18 cellular contexts compared by ENCODE assay signal in the genomic region with DNA sequence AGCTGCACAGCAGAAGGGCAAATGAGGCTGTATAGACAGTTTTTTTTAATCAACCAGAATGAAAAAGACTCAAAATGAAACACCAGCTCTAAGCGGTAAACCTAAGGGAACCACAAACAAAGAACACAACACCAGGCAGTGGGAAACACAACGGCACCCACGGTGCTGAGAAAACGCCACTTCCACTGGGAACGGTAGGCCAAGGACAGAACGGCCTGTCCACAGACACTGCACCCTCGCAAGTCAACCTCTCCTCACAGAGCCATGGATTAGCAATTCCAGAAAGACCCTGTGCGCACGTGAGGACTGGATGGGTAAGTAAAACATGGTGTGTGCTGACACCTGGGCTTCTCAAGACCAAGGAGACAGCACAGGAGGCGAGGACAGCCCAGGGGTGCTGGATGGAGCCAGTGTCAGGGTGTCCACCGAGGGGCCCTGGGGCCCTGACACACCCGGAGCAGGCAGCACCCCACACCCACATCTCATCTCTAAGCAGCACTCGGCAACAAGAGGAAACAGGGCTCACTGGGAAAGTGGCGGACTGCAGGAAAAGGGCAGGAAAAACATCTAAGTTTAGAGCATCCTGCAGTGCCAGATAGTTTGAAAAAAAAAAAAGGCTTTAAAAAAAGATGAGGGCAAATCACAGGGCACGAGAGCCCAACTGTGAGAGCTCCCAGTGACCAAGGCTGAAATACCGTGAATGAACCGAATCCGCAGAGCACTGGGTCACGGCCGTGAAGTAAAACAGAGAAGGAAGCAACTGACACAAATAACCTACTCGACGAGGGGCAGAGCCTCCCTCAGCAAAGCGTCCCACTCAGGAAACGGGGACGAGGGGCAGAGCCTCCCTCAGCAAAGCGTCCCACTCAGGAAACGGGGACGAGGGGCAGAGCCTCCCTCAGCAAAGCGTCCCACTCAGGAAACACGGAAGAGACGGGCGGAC.
DNase-seq lines count a peak whose midpoint lies in the region; ATAC-seq and TF ChIP-seq lines count a peak whose summit lies in the region.
"Had no signal": no experiment of that assay in that cellular context is flagged by ENCODE, and none has a peak within 500 bp of the region (broad histone marks: within the 10 kb centered on the region; RNA-seq: fewer than 3 reads in every experiment).

No MANE protein-coding gene starts in this region.

- peak overlapping the region; percentile 85 to 99 (median 95) for H3K4me2 ChIP-seq in BLaER1 treated with 17β-estradiol and CSF1 and Interleukin-3, amounts not matched to agents 10 nM and 100 nM
- H3K4me2 ChIP-seq in H9 (ENCODE audit: insufficient read depth, insufficient read length, low read length), result no peak overlapping the region

- H3K9me3 Mint-ChIP-seq in H9, result no peaks in the 10 kb centered on the region
- peaks cover 0 to 5% (median 0%) of the 10 kb centered on the region in 5 experiments for H3K9me3 Mint-ChIP-seq in brain
- no peaks in the 10 kb centered on the region for H3K9me3 Mint-ChIP-seq in naive thymus-derived CD8-positive, alpha-beta T cell
- no peaks in the 10 kb centered on the region for H3K9me3 Mint-ChIP-seq in mesothelial cell of epicardium
- H3K9me3 Mint-ChIP-seq: activated CD4-positive, alpha-beta T cell treated with anti-CD3 and anti-CD28 coated beads, Interleukin-2, amount 10 ng/mL, durations not matched to agents 7 days and 5 days had no signal

- no CpG with 5 or more reads among the region's 32 CpGs for WGBS in H9 (ENCODE audit: extremely low coverage, insufficient read length, low lambda C conversion rate)

- H2BK120ac ChIP-seq in H9 (ENCODE audit: low read depth, low read length, poor library complexity, severe bottlenecking), result no peak overlapping the region

- POLR2A ChIA-PET in naive thymus-derived CD8-positive, alpha-beta T cell (lab: Charles Lee), result interaction anchor here (0.7 to 1.9 kb wide), 3 partner anchors 7 to 172 kb away, joined by 3 to 8 read pairs (median 3); no protein-coding TSS in a partner anchor

- no peak overlapping the region for H4K91ac ChIP-seq in H9 (ENCODE audit: insufficient read length, low read depth, low read length)

- no peaks in the 10 kb centered on the region for H3K23me2 ChIP-seq in H9 (ENCODE audit: insufficient read length, low read depth, low read length, poor library complexity, severe bottlenecking)

- H2AK5ac ChIP-seq in H9 (ENCODE audit: insufficient read length, low read length), result no peak overlapping the region

- peaks cover 0 to 21% (median 3%) of the 10 kb centered on the region in 3 experiments; a peak in 3 of 7 replicates for H3K36me3 Mint-ChIP-seq in H9 (ENCODE audit: insufficient read depth in 1 of 3, low read depth in 3 of 3)
- H3K36me3 Mint-ChIP-seq in brain, result peaks cover 15% of the 10 kb centered on the region
- H3K36me3 Mint-ChIP-seq in naive thymus-derived CD8-positive, alpha-beta T cell, result peaks cover 0 to 2% (median 0%) of the 10 kb centered on the region in 3 donors
- peaks cover 13% of the 10 kb centered on the region for H3K36me3 Mint-ChIP-seq in mesothelial cell of epicardium

- peak overlapping the region; percentile 50 to 88 (median 53); a peak in 6 of 7 replicates for H3K27ac Mint-ChIP-seq in H9
- H3K27ac Mint-ChIP-seq in brain, result peak overlapping the region; percentile 68 to 94 (median 90)
- peak overlapping the region; percentile 51 to 90 (median 75) for H3K27ac Mint-ChIP-seq in naive thymus-derived CD8-positive, alpha-beta T cell
- H3K27ac Mint-ChIP-seq in mesothelial cell of epicardium, result no peak overlapping the region

- H3K27ac ChIP-seq in BLaER1 treated with 17β-estradiol and CSF1 and Interleukin-3, amounts not matched to agents 10 nM and 100 nM, result peak overlapping the region in 9 of 11 experiments; percentile 32 to 88 (median 82); a peak in 17 of 22 replicates
- no peak overlapping the region for H3K27ac ChIP-seq in H9 (ENCODE audit: insufficient read length, low read depth, low read length)
- H3K27ac ChIP-seq in tibial artery, result no peak overlapping the region
- H3K27ac ChIP-seq: colonic mucosa had no signal

- H4K8ac ChIP-seq in H9 (replicated peaks; ENCODE audit: insufficient read length, low read depth, low read length), result no peak overlapping the region

- no peak overlapping the region for H3K56ac ChIP-seq in H9 (ENCODE audit: insufficient read length, low read depth, low read length)

- H4K5ac ChIP-seq in H9 (ENCODE audit: insufficient read length, low read depth, low read length), result no peak overlapping the region

- no peak overlapping the region for H2BK5ac ChIP-seq in H9 (ENCODE audit: insufficient read length, low read length)

- H3K4me3 ChIP-seq in BLaER1 treated with 17β-estradiol and CSF1 and Interleukin-3, amounts not matched to agents 10 nM and 100 nM, result peak overlapping the region in 9 of 10 experiments; percentile 2 to 62 (median 51); a peak in 14 of 20 replicates
- H3K4me3 ChIP-seq in tibial artery, result no peak overlapping the region
- H3K4me3 ChIP-seq: colonic mucosa had no signal

- H2AFZ ChIP-seq in H9 (ENCODE audit: low read length), result no peak overlapping the region

- H3K4me1 Mint-ChIP-seq in H9, result peaks cover 33 to 51% of the 10 kb centered on the region in 2 experiments
- H3K4me1 Mint-ChIP-seq in brain, result peaks cover 80% of the 10 kb centered on the region
- H3K4me1 Mint-ChIP-seq in naive thymus-derived CD8-positive, alpha-beta T cell, result peaks cover 31 to 65% (median 52%) of the 10 kb centered on the region in 4 donors
- peaks cover 22% of the 10 kb centered on the region for H3K4me1 Mint-ChIP-seq in mesothelial cell of epicardium

- DNase-seq in H9 (no peak), mesothelial cell of epicardium (ENCODE audit: low spot score in 2 of 2, unreplicated experiment in 2 of 2) (no peak), DMS79 treated with DMSO at 0.1 percent for 48 hours (lab: John Stamatoyannopoulos, UW) (no peak), tibial artery (no peak), dedifferentiated amniotic fluid mesenchymal stem cell (ENCODE audit: extremely low spot score) (no peak)
- DNase-seq in naive thymus-derived CD8-positive, alpha-beta T cell, result peak in 1 of 10 donors; percentile 24
- DNase-seq: activated CD4-positive, alpha-beta T cell treated with anti-CD3 and anti-CD28 coated beads, Interleukin-2, amount 10 ng/mL, durations not matched to agents 7 days and 5 days; colonic mucosa; EL; KBM-7; NCI-H1436; NCI-H510A treated with DMSO at 0.1 percent for 48 hours; stimulated activated CD4-positive, alpha-beta T cell treated with anti-CD3 and anti-CD28 coated beads, Interleukin-1b, Interleukin-23, amount 100 ng/mL, for 48 hours; stimulated activated CD8-positive, alpha-beta memory T cell treated with anti-CD3 and anti-CD28 coated beads, Interleukin-4, amount 100 ng/mL, for 48 hours; SW 1271 had no signal

- no peak overlapping the region for H2BK15ac ChIP-seq in H9 (ENCODE audit: low read depth, low read length)

- no peak overlapping the region for H3T11ph ChIP-seq in H9 (ENCODE audit: low read length)

- no peak overlapping the region for H3K4ac ChIP-seq in H9 (ENCODE audit: low read depth, low read length)

- H2BK20ac ChIP-seq in H9 (ENCODE audit: low read depth, low read length, poor library complexity, severe bottlenecking), result no peak overlapping the region

- peak overlapping the region in 9 of 11 experiments; percentile 42 to 80 (median 72); a peak in 19 of 22 replicates for H3K9ac ChIP-seq in BLaER1 treated with 17β-estradiol and CSF1 and Interleukin-3, amounts not matched to agents 10 nM and 100 nM
- no peak overlapping the region for H3K9ac ChIP-seq in H9 (ENCODE audit: extremely low read depth, insufficient read length, low read length)

- H3K14ac ChIP-seq in H9 (ENCODE audit: insufficient read depth, low read length), result no peak overlapping the region; the same call in 1 of the 2 replicates

- peaks cover 0 to 16% (median 0%) of the 10 kb centered on the region in 11 experiments; a peak in 3 of 22 replicates for H3K27me3 ChIP-seq in BLaER1 treated with 17β-estradiol and CSF1 and Interleukin-3, amounts not matched to agents 10 nM and 100 nM
- H3K27me3 ChIP-seq in H9 (ENCODE audit: insufficient read depth, low read length), result no peaks in the 10 kb centered on the region
- H3K27me3 ChIP-seq in tibial artery, result no peaks in the 10 kb centered on the region
- H3K27me3 ChIP-seq: colonic mucosa had no signal

- H3K27me3 Mint-ChIP-seq in H9 (ENCODE audit: low read depth), result no peaks in the 10 kb centered on the region
- no peaks in the 10 kb centered on the region for H3K27me3 Mint-ChIP-seq in brain
- H3K27me3 Mint-ChIP-seq in naive thymus-derived CD8-positive, alpha-beta T cell, result no peaks in the 10 kb centered on the region
- H3K27me3 Mint-ChIP-seq in mesothelial cell of epicardium (ENCODE audit: low read depth), result no peaks in the 10 kb centered on the region
- H3K27me3 Mint-ChIP-seq: activated CD4-positive, alpha-beta T cell treated with anti-CD3 and anti-CD28 coated beads, Interleukin-2, amount 10 ng/mL, durations not matched to agents 7 days and 5 days had no signal

- H2BK12ac ChIP-seq in H9 (ENCODE audit: insufficient read length, low read depth, low read length), result no peak overlapping the region

- intact Hi-C loops in tibial artery (cut with DNase I; ENCODE audit: low total_unique reads), result loop anchor here (5.0 kb wide), 1 partner anchor 95 kb away; no protein-coding TSS in a partner anchor

- H3K4me3 Mint-ChIP-seq in H9 (no peak overlapping the region), brain (no peak overlapping the region), mesothelial cell of epicardium (no peak overlapping the region)
- peak overlapping the region; percentile 62 to 86 (median 72) for H3K4me3 Mint-ChIP-seq in naive thymus-derived CD8-positive, alpha-beta T cell
- H3K4me3 Mint-ChIP-seq: activated CD4-positive, alpha-beta T cell treated with anti-CD3 and anti-CD28 coated beads, Interleukin-2, amount 10 ng/mL, durations not matched to agents 7 days and 5 days had no signal

- peaks cover 4 to 22% (median 8%) of the 10 kb centered on the region in 11 experiments; a peak in 19 of 22 replicates for H3K9me3 ChIP-seq in BLaER1 treated with 17β-estradiol and CSF1 and Interleukin-3, amounts not matched to agents 10 nM and 100 nM (replicated peaks in 1 of 11)
- H3K9me3 ChIP-seq in H9 (ENCODE audit: control insufficient read depth, low read depth, low read length) (no peaks in the 10 kb centered on the region), tibial artery (no peaks in the 10 kb centered on the region)
- H3K9me3 ChIP-seq: colonic mucosa had no signal

- peaks cover 0 to 87% (median 38%) of the 10 kb centered on the region in 11 experiments; a peak in 16 of 22 replicates for H4K20me1 ChIP-seq in BLaER1 treated with 17β-estradiol and CSF1 and Interleukin-3, amounts not matched to agents 10 nM and 100 nM
- H4K20me1 ChIP-seq in H9 (ENCODE audit: control insufficient read depth, insufficient read depth, insufficient read length), result no peaks in the 10 kb centered on the region

- H3K18ac ChIP-seq in H9 (ENCODE audit: insufficient read length, low read depth, low read length), result no peak overlapping the region

- peak; percentile 58 to 59 for ATAC-seq in naive thymus-derived CD8-positive, alpha-beta T cell
- ATAC-seq: Panc1 had no signal

- H3K79me2 ChIP-seq in H9 (ENCODE audit: insufficient read depth, low read length), result no peaks in the 10 kb centered on the region; the same call in 1 of the 2 replicates

- H3K4me1 ChIP-seq in BLaER1 treated with 17β-estradiol and CSF1 and Interleukin-3, amounts not matched to agents 10 nM and 100 nM, result peaks cover 90 to 100% (median 100%) of the 10 kb centered on the region in 10 experiments
- H3K4me1 ChIP-seq in H9 (ENCODE audit: insufficient read depth, low read length) (no peaks in the 10 kb centered on the region), tibial artery (peaks cover 7 to 43% (median 33%) of the 10 kb centered on the region in 4 donors)
- H3K4me1 ChIP-seq: colonic mucosa had no signal

- TF ChIP-seq CTCF in H9 (conservative IDR thresholded peaks at IDR 0.05) (no peak), brain (conservative IDR thresholded peaks at IDR 0.05) (no peak), mesothelial cell of epicardium (IDR thresholded peaks at IDR 0.05; ENCODE audit: unreplicated experiment) (no peak), tibial artery (IDR thresholded peaks at IDR 0.05) (no peak)

- H3K79me1 ChIP-seq in H9 (ENCODE audit: insufficient read depth, low read depth, low read length, poor library complexity, severe bottlenecking), result no peaks in the 10 kb centered on the region

- no peak overlapping the region for H3K23ac ChIP-seq in H9 (ENCODE audit: insufficient read length, low read depth, low read length)

- peaks cover 12 to 27% (median 18%) of the 10 kb centered on the region in 11 experiments; a peak in 20 of 22 replicates for H3K36me3 ChIP-seq in BLaER1 treated with 17β-estradiol and CSF1 and Interleukin-3, amounts not matched to agents 10 nM and 100 nM
- H3K36me3 ChIP-seq in tibial artery, result no peaks in the 10 kb centered on the region
- H3K36me3 ChIP-seq: colonic mucosa had no signal

Comparison
In these comparisons a context has a peak if more than half of its experiments do, and no peak if none do; other contexts are left out.
1. H3K27ac ChIP-seq: peak in BLaER1 treated with 17β-estradiol and CSF1 and Interleukin-3, amounts not matched to agents 10 nM and 100 nM (9 of 11); none in H9 (single experiment) and tibial artery (0 of 2).
2. H3K4me3 ChIP-seq: peak in BLaER1 treated with 17β-estradiol and CSF1 and Interleukin-3, amounts not matched to agents 10 nM and 100 nM (9 of 10); none in tibial artery (0 of 2).
3. H3K4me3 Mint-ChIP-seq: peak in naive thymus-derived CD8-positive, alpha-beta T cell (10 of 10); none in H9 (0 of 2), brain (0 of 5) and mesothelial cell of epicardium (single experiment).